ENCODE assay signal across 17 cellular contexts in the genomic region with DNA sequence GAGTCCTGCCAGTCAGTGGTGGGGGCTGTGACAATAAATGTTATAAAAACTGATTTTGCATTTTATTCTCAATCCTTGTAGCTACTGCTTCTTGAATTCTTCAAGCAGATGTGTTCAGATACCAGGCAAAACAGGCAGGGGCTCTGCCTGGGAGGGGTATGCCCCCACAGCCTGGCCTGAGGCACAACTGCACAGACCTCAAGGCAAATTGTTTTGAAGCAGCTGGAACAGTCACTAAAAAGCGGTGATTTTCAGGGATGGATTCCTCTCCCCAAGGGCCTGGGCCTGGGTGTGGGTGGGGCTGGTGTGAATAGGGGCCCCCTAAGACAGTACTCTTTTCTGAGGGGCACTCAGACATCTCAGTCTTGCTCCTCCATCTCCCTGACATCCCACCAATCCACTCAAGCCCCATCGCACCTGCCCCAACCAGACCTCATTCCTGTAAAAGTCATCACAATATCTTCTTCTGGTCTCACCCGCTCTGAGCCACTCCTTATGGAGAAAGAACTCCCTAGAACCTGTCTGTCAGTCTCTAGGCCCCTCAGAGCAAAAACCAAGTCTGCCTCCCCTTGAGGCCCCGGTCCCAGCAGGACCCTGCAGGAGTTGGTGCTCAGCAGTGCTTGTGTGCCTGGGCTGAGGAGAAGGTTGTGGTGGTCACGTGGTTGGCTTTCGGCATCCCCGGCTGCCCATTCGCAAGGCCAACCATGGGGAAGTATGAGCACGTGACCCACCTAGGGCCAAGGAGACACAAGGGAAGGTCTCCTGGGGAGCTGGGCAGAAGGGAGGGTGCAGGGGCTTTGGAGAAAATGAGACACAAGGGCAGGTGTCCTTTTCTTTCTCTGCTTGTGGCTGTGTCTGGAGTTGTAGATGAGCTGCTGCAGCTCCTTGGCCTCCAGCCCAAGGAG. TPM values are rescaled to one million over a fixed set of nuclear protein-coding genes. Genes with fewer than 3 reads are reported as not detected.
DNase-seq lines count a peak whose midpoint lies in the region; ATAC-seq and TF ChIP-seq lines count a peak whose summit lies in the region.
"Had no signal": no experiment of that assay in that cellular context is flagged by ENCODE, and none has a peak within 500 bp of the region (broad histone marks: within the 10 kb centered on the region; RNA-seq: fewer than 3 reads in every experiment).

No MANE protein-coding gene starts in this region.

- no peaks in the 10 kb centered on the region for H3K27me3 Mint-ChIP-seq in activated CD4-positive, alpha-beta T cell treated with anti-CD3 and anti-CD28 coated beads, Interleukin-2, amount 10 ng/mL, durations not matched to agents 7 days and 5 days

- H3K4me1 Mint-ChIP-seq in activated CD4-positive, alpha-beta T cell treated with anti-CD3 and anti-CD28 coated beads, Interleukin-2, amount 10 ng/mL, durations not matched to agents 7 days and 5 days = peaks cover 67% of the 10 kb centered on the region

- no peak for DNase-seq in activated CD4-positive, alpha-beta T cell treated with anti-CD3 and anti-CD28 coated beads, Interleukin-2, amount 10 ng/mL, durations not matched to agents 7 days and 5 days
- no peak for DNase-seq in activated CD4-positive, alpha-beta T cell treated with anti-CD3 and anti-CD28 coated beads, Interleukin-2, amount 50 U/mL, for 4 hours
- DNase-seq in LNCaP clone FGC (ENCODE audit: low read depth) (peak; percentile 6), posterior vena cava (ENCODE audit: low spot score) (peak; percentile 84), globus pallidus (ENCODE audit: low spot score) (no peak), KG1 (lab: John Stamatoyannopoulos, UW) (no peak)
- peak; percentile 48 for DNase-seq in activated CD8-positive, alpha-beta memory T cell treated with anti-CD3 and anti-CD28 coated beads, Interleukin-2, amount 50 U/mL, for 48 hours
- DNase-seq: ACHN, activated gamma-delta T cell, DMS79 treated with DMSO at 0.1 percent for 48 hours, erythroblast, mammary epithelial cell, NCI-H1048 had no signal

- intact Hi-C loops in posterior vena cava (cut with DNase I) = no loop called here

- CTCF ChIA-PET in activated CD4-positive, alpha-beta T cell treated with anti-CD3 and anti-CD28 coated beads, Interleukin-2, amount 10 ng/mL, durations not matched to agents 7 days and 5 days (lab: Charles Lee) = interaction anchor here (0.8 kb wide), 1 partner anchor 22 kb away, joined by 3 read pairs; no protein-coding TSS in a partner anchor

- H3K4me3 Mint-ChIP-seq in activated CD4-positive, alpha-beta T cell treated with anti-CD3 and anti-CD28 coated beads, Interleukin-2, amount 10 ng/mL, durations not matched to agents 7 days and 5 days = no peak overlapping the region

- H3K9me3 Mint-ChIP-seq in activated CD4-positive, alpha-beta T cell treated with anti-CD3 and anti-CD28 coated beads, Interleukin-2, amount 10 ng/mL, durations not matched to agents 7 days and 5 days = no peaks in the 10 kb centered on the region

- no peak overlapping the region for H3K4me3 ChIP-seq in LNCaP clone FGC (ENCODE audit: low read depth, low read length)
- H3K4me3 ChIP-seq: ovary had no signal

- POLR2A ChIA-PET in activated CD4-positive, alpha-beta T cell treated with anti-CD3 and anti-CD28 coated beads, Interleukin-2, amount 10 ng/mL, durations not matched to agents 7 days and 5 days (lab: Charles Lee) = no interaction called here

- peak overlapping the region; percentile 98 for H3K27ac Mint-ChIP-seq in activated CD4-positive, alpha-beta T cell treated with anti-CD3 and anti-CD28 coated beads, Interleukin-2, amount 10 ng/mL, durations not matched to agents 7 days and 5 days

- TF ChIP-seq CTCF in LNCaP clone FGC (IDR thresholded peaks at IDR 0.05; ENCODE audit: control insufficient read depth, extremely low read depth, insufficient read depth) = no peak

- peaks cover 14% of the 10 kb centered on the region for H3K36me3 Mint-ChIP-seq in activated CD4-positive, alpha-beta T cell treated with anti-CD3 and anti-CD28 coated beads, Interleukin-2, amount 10 ng/mL, durations not matched to agents 7 days and 5 days (ENCODE audit: low read depth)

- ATAC-seq in GM19452 (IDR thresholded peaks at IDR 0.05; ENCODE audit: unreplicated experiment) = no peak

RNA-seq across cellular contexts. Expression of gene PSTPIP1, which starts 2.9 kb away (rescaled TPM):
- total RNA-seq in activated CD4-positive, alpha-beta T cell treated with anti-CD3 and anti-CD28 coated beads, Interleukin-2, amount 10 ng/mL, durations not matched to agents 7 days and 5 days = 100 to 1,000 TPM; 135 to 176 TPM
- total RNA-seq in posterior vena cava = 10 to 100 TPM; 12.9 to 18.1 TPM
- total RNA-seq: NCI-H460, RPMI7951 had no signal

Comparison
In these comparisons a context has a peak if more than half of its experiments do, and no peak if none do; other contexts are left out.
1. DNase-seq: peak in LNCaP clone FGC (single experiment), activated CD8-positive, alpha-beta memory T cell treated with anti-CD3 and anti-CD28 coated beads, Interleukin-2, amount 50 U/mL, for 48 hours (single experiment) and posterior vena cava (single experiment); none in activated CD4-positive, alpha-beta T cell treated with anti-CD3 and anti-CD28 coated beads, Interleukin-2, amount 10 ng/mL, durations not matched to agents 7 days and 5 days (single experiment), activated CD4-positive, alpha-beta T cell treated with anti-CD3 and anti-CD28 coated beads, Interleukin-2, amount 50 U/mL, for 4 hours (0 of 2), globus pallidus (single experiment) and KG1 (single experiment).
2. RNA of gene PSTPIP1, which starts 2.9 kb away (total RNA-seq): 135 to 176 TPM in activated CD4-positive, alpha-beta T cell treated with anti-CD3 and anti-CD28 coated beads, Interleukin-2, amount 10 ng/mL, durations not matched to agents 7 days and 5 days; 12.9 to 18.1 TPM in posterior vena cava; every median in the first group is over 4 times any median in the second.